Comparison of ENCODE assay signal across 1 cellular context in the genomic region with DNA sequence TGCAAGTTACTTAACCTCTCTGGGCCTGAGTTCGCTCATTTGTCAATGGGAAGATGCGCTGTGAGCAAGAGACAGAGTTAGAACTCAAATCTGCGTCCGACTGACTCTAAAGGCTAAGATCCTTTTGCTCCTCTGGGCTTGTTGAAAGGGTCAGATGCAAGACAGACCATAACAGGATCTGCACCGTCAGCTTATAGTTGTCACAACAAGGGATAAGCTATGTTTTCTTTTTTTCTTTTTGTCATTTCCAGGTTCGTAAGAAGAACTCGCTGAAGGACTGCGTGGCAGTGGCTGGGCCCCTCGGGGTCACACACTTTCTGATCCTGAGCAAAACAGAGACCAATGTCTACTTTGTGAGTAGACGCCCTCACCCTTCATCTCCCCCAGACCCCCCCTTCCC.
TF ChIP-seq lines count a peak whose summit lies in the region.

No MANE protein-coding gene starts in this region.

TF ChIP-seq in HepG2, 621 proteins besides CTCF, POLR2A, EP300 and RAD21:
- TF ChIP-seq RNF219 (CRISPR knock-in tag; IDR thresholded peaks at IDR 0.05) (no peak), MIER3 (CRISPR knock-in tag; IDR thresholded peaks at IDR 0.05; ENCODE audit: borderline replicate concordance) (no peak), KDM5A (IDR thresholded peaks at IDR 0.05; ENCODE audit: borderline replicate concordance, low read length) (no peak), EZH2 (conservative IDR thresholded peaks at IDR 0.05; ENCODE audit: low read depth, low read length) (no peak), GFI1 (CRISPR knock-in tag; IDR thresholded peaks at IDR 0.05; ENCODE audit: borderline replicate concordance) (no peak), NFE2L1 (CRISPR knock-in tag; IDR thresholded peaks at IDR 0.05; ENCODE audit: borderline replicate concordance) (no peak), AHR (CRISPR knock-in tag; IDR thresholded peaks at IDR 0.05) (no peak), ARID4A (CRISPR knock-in tag; IDR thresholded peaks at IDR 0.05; ENCODE audit: borderline replicate concordance) (no peak), GATAD1 (CRISPR knock-in tag; IDR thresholded peaks at IDR 0.05) (0 out of 2 replicates have a peak, but pooled peaks have one; percentile 19), ELF1 (CRISPR knock-in tag; IDR thresholded peaks at IDR 0.05) (no peak), MAFF (IDR thresholded peaks at IDR 0.05; ENCODE audit: low read depth, low read length) (peak; percentile 56; the same call in 1 of the 2 replicates), GATA4 (IDR thresholded peaks at IDR 0.05; ENCODE audit: borderline replicate concordance, low read depth) (no peak), ARHGAP35 (CRISPR knock-in tag; IDR thresholded peaks at IDR 0.05; ENCODE audit: borderline replicate concordance) (no peak), TCF12 (IDR thresholded peaks at IDR 0.05) (no peak), TCF12 (CRISPR knock-in tag; IDR thresholded peaks at IDR 0.05) (no peak), RELA (CRISPR knock-in tag; IDR thresholded peaks at IDR 0.05) (no peak), KMT2A (CRISPR knock-in tag; IDR thresholded peaks at IDR 0.05) (no peak), SP1 (IDR thresholded peaks at IDR 0.05) (no peak), SP1 (CRISPR knock-in tag; IDR thresholded peaks at IDR 0.05) (no peak), MAFK (conservative IDR thresholded peaks at IDR 0.05 in 1 of 2, IDR thresholded peaks at IDR 0.05 in 1 of 2; ENCODE audit: low read length in 2 of 2) (peak; percentile 58 to 72; a peak in 3 of 4 replicates), ATRX (CRISPR knock-in tag; IDR thresholded peaks at IDR 0.05; ENCODE audit: borderline replicate concordance) (no peak), YEATS2 (CRISPR knock-in tag; IDR thresholded peaks at IDR 0.05; ENCODE audit: borderline replicate concordance) (no peak), TEF (CRISPR knock-in tag; IDR thresholded peaks at IDR 0.05) (no peak), ZNF674 (CRISPR knock-in tag; IDR thresholded peaks at IDR 0.05; ENCODE audit: low read depth) (no peak), GABPA (IDR thresholded peaks at IDR 0.05; ENCODE audit: low read depth, low read length) (no peak), GABPA (CRISPR knock-in tag; IDR thresholded peaks at IDR 0.05; ENCODE audit: low read depth) (no peak)
- TF ChIP-seq, protein P1, sequence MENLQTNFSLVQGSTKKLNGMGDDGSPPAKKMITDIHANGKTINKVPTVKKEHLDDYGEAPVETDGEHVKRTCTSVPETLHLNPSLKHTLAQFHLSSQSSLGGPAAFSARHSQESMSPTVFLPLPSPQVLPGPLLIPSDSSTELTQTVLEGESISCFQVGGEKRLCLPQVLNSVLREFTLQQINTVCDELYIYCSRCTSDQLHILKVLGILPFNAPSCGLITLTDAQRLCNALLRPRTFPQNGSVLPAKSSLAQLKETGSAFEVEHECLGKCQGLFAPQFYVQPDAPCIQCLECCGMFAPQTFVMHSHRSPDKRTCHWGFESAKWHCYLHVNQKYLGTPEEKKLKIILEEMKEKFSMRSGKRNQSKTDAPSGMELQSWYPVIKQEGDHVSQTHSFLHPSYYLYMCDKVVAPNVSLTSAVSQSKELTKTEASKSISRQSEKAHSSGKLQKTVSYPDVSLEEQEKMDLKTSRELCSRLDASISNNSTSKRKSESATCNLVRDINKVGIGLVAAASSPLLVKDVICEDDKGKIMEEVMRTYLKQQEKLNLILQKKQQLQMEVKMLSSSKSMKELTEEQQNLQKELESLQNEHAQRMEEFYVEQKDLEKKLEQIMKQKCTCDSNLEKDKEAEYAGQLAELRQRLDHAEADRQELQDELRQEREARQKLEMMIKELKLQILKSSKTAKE (CRISPR knock-in tag; IDR thresholded peaks at IDR 0.05; ENCODE audit: borderline replicate concordance) = 0 out of 2 replicates have a peak, but pooled peaks have one; percentile 20
- TF ChIP-seq, protein P2, sequence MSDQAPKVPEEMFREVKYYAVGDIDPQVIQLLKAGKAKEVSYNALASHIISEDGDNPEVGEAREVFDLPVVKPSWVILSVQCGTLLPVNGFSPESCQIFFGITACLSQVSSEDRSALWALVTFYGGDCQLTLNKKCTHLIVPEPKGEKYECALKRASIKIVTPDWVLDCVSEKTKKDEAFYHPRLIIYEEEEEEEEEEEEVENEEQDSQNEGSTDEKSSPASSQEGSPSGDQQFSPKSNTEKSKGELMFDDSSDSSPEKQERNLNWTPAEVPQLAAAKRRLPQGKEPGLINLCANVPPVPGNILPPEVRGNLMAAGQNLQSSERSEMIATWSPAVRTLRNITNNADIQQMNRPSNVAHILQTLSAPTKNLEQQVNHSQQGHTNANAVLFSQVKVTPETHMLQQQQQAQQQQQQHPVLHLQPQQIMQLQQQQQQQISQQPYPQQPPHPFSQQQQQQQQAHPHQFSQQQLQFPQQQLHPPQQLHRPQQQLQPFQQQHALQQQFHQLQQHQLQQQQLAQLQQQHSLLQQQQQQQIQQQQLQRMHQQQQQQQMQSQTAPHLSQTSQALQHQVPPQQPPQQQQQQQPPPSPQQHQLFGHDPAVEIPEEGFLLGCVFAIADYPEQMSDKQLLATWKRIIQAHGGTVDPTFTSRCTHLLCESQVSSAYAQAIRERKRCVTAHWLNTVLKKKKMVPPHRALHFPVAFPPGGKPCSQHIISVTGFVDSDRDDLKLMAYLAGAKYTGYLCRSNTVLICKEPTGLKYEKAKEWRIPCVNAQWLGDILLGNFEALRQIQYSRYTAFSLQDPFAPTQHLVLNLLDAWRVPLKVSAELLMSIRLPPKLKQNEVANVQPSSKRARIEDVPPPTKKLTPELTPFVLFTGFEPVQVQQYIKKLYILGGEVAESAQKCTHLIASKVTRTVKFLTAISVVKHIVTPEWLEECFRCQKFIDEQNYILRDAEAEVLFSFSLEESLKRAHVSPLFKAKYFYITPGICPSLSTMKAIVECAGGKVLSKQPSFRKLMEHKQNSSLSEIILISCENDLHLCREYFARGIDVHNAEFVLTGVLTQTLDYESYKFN (CRISPR knock-in tag; conservative IDR thresholded peaks at IDR 0.05) = no peak
